Comparison of ENCODE assay signal across 22 cellular contexts in the genomic region with DNA sequence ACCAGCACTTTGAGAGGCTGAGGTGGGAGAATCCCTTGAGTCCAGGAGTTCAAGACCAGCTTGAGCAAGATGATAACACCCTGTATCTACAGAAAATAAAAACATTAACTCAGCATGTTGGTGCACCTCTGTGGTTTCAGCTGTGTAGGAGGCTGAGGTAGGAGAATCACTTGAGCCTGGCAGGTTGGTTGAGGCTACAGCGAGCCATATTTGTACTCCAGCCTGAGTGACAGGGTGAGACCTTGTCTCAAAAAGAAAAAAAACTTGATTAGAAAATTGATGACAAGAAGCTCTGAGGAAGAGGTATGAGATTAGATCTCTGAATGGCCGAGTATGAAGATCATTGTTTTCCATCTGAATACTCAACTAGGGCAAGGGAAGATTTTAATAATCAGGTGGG.
"Had no signal": no experiment of that assay in that cellular context is flagged by ENCODE, and none has a peak within 500 bp of the region (broad histone marks: within the 10 kb centered on the region; RNA-seq: fewer than 3 reads in every experiment).

No MANE protein-coding gene starts in this region.

- DNase-seq: IMR-90; Karpas-422; KG1; MM.1S; NCI-H1092 treated with DMSO at 0.1 percent for 48 hours; NCI-H1436; NCI-H187; NCI-H2029; NCI-H2081 treated with DMSO at 0.1 percent for 48 hours; NCI-H2171; NCI-H226; NCI-H510A; NCI-H774; NK-92 treated with Interleukin-12 subunit alpha and Interleukin-12 subunit beta, amount 100 ng/mL, for 24 hours; OCI-M1; PC-9; Peyer's patch; Right ventricle myocardium superior; RPMI8226; SIG-M5 had no signal

- H3K36me3 ChIP-seq: SJSA1 had no signal

- H3K9me3 ChIP-seq: Peyer's patch had no signal

- H3K27me3 ChIP-seq: Peyer's patch, SJSA1 had no signal

- H3K27ac ChIP-seq: PC-9, Peyer's patch, SJSA1, SK-N-MC had no signal

- H3K4me2 ChIP-seq: PC-9 had no signal

- H3K4me3 ChIP-seq: PC-9, Peyer's patch, SJSA1, SK-N-MC had no signal
